ENCODE assay signal across 21 cellular contexts in genomic region chr1:20029178-20029912, GRCh38. TPM values are rescaled to one million over a fixed set of nuclear protein-coding genes. Genes with fewer than 3 reads are reported as not detected.
"Had no signal": no experiment of that assay in that cellular context is flagged by ENCODE, and none has a peak within 500 bp of the region (broad histone marks: within the 10 kb centered on the region; RNA-seq: fewer than 3 reads in every experiment).

No MANE protein-coding gene starts in this region.

- H3K27me3 ChIP-seq: brain microvascular endothelial cell had no signal

- H3K4me1 ChIP-seq: gastroesophageal sphincter had no signal

- H3K36me3 ChIP-seq: brain microvascular endothelial cell, gastroesophageal sphincter had no signal

- H3K4me3 ChIP-seq: gastroesophageal sphincter had no signal

- DNase-seq: activated CD4-positive, alpha-beta T cell treated with anti-CD3 and anti-CD28 coated beads, Interleukin-2, amount 50 U/mL, for 1 hour; activated naive CD8-positive, alpha-beta T cell treated with anti-CD3 and anti-CD28 coated beads, Interleukin-2, amount 10 ng/mL, durations not matched to agents 7 days and 5 days; anterior cingulate cortex; brain microvascular endothelial cell; effector memory CD4-positive, alpha-beta T cell; hippocampal formation; mesenchymal stem cell; nucleus accumbens; small intestine; stimulated activated CD4-positive, alpha-beta T cell treated with anti-CD3 and anti-CD28 coated beads, Interleukin-4, amount 100 ng/mL, for 4 hours; stimulated activated CD8-positive, alpha-beta memory T cell treated with anti-CD3 and anti-CD28 coated beads, Interleukin-4, amount 100 ng/mL, for 48 hours; stimulated activated naive CD8-positive, alpha-beta T cell treated with anti-CD3 and anti-CD28 coated beads, Interleukin-15, Interleukin-2, amounts not matched to agents 100 U/mL and 50 U/mL, for 24 hours; SW 1271 had no signal

- H3K27ac ChIP-seq: brain microvascular endothelial cell, epithelial cell of prostate, gastroesophageal sphincter had no signal

- ATAC-seq: activated CD4-positive, CD25-positive, alpha-beta regulatory T cell treated with anti-CD3 and anti-CD28 coated beads, Interleukin-2, amount 50 U/mL, for 24 hours; gastroesophageal sphincter; natural killer cell treated with Interleukin-12 subunit alpha and Interleukin-12 subunit beta and Interleukin-15 and Interleukin-18, amount 100 ng/mL, for 72 hours; stimulated activated naive CD8-positive, alpha-beta T cell treated with anti-CD3 and anti-CD28 coated beads, Interleukin-15, Interleukin-2, amounts not matched to agents 100 U/mL and 50 U/mL, for 24 hours had no signal

RNA-seq across cellular contexts. Expression of gene PLA2G5, which starts 40.6 kb away (rescaled TPM):
- total RNA-seq: activated CD8-positive, alpha-beta memory T cell treated with anti-CD3 and anti-CD28 coated beads for 36 hours; activated naive CD8-positive, alpha-beta T cell treated with anti-CD3 and anti-CD28 coated beads, Interleukin-2, amount 10 ng/mL, durations not matched to agents 7 days and 5 days; activated T-helper 1 cell treated with anti-CD3 and anti-CD28 coated beads, Interleukin-12 subunit alpha, Interleukin-12 subunit beta, Interleukin-2, Interleukin-4 antibody, amounts not matched to agents 30 ng/mL and 10 ng/mL and 1 ng/mL, durations not matched to agents 14 hours and 24 hours and 36 hours; natural killer cell treated with Interleukin-12 subunit alpha and Interleukin-12 subunit beta and Interleukin-15 and Interleukin-18, amount 100 ng/mL, for 72 hours; T-helper 2 cell treated with Interferon-gamma antibody and Interleukin-4, amounts not matched to agents 100 ng/mL and 5 ng/mL, for 36 hours had no signal

RNA-seq across cellular contexts. Expression of gene PLA2G2A, which starts 49.9 kb away (rescaled TPM):
- total RNA-seq: activated CD8-positive, alpha-beta memory T cell treated with anti-CD3 and anti-CD28 coated beads for 36 hours; activated naive CD8-positive, alpha-beta T cell treated with anti-CD3 and anti-CD28 coated beads, Interleukin-2, amount 10 ng/mL, durations not matched to agents 7 days and 5 days; activated T-helper 1 cell treated with anti-CD3 and anti-CD28 coated beads, Interleukin-12 subunit alpha, Interleukin-12 subunit beta, Interleukin-2, Interleukin-4 antibody, amounts not matched to agents 30 ng/mL and 10 ng/mL and 1 ng/mL, durations not matched to agents 14 hours and 24 hours and 36 hours; fibroblast of lung; natural killer cell treated with Interleukin-12 subunit alpha and Interleukin-12 subunit beta and Interleukin-15 and Interleukin-18, amount 100 ng/mL, for 72 hours; T-helper 2 cell treated with Interferon-gamma antibody and Interleukin-4, amounts not matched to agents 100 ng/mL and 5 ng/mL, for 36 hours had no signal
- polyA plus RNA-seq: fibroblast of lung had no signal
